33 cellular contexts compared by ENCODE assay signal in genomic region chr5:38360323-38361061, GRCh38.
"Had no signal": no experiment of that assay in that cellular context is flagged by ENCODE, and none has a peak within 500 bp of the region (broad histone marks: within the 10 kb centered on the region; RNA-seq: fewer than 3 reads in every experiment).

No MANE protein-coding gene starts in this region.

- H3K36me3 ChIP-seq: brain microvascular endothelial cell, esophagus squamous epithelium, gastroesophageal sphincter, heart right ventricle had no signal

- H3K27me3 ChIP-seq: brain microvascular endothelial cell, esophagus squamous epithelium, gastroesophageal sphincter, hepatocyte had no signal

- H3K27ac ChIP-seq: brain microvascular endothelial cell, epithelial cell of prostate, esophagus squamous epithelium, gastroesophageal sphincter, heart right ventricle, hepatocyte, VCaP had no signal

- DNase-seq: activated CD4-positive, alpha-beta memory T cell treated with anti-CD3 and anti-CD28 coated beads, Interleukin-2, amount 10 ng/mL, durations not matched to agents 7 days and 5 days; activated CD4-positive, alpha-beta T cell treated with anti-CD3 and anti-CD28 coated beads for 1 hour; activated CD4-positive, alpha-beta T cell treated with anti-CD3 and anti-CD28 coated beads for 4 hours; activated CD4-positive, alpha-beta T cell treated with anti-CD3 and anti-CD28 coated beads, Interleukin-2, amount 10 ng/mL, durations not matched to agents 7 days and 5 days; activated CD4-positive, alpha-beta T cell treated with anti-CD3 and anti-CD28 coated beads, Interleukin-2, amount 50 U/mL, for 4 hours; activated CD8-positive, alpha-beta memory T cell treated with anti-CD3 and anti-CD28 coated beads, Interleukin-2, amount 50 U/mL, for 48 hours; activated effector memory CD4-positive, alpha-beta T cell treated with Interleukin-2 at 50 U/mL for 16 hours; activated gamma-delta T cell treated with Interleukin-2 at 50 U/mL for 16 hours; activated naive CD4-positive, alpha-beta T cell treated with anti-CD3 and anti-CD28 coated beads, Interleukin-2, amount 50 U/mL, for 16 hours; activated naive CD4-positive, alpha-beta T cell treated with Interleukin-2 at 50 U/mL for 16 hours; activated T-cell treated with anti-CD3 and anti-CD28 coated beads for 4 hours; activated T-cell treated with anti-CD3 and anti-CD28 coated beads, Interleukin-2, amount 50 U/mL, for 24 hours; activated T-cell treated with anti-CD3 and anti-CD28 coated beads, Interleukin-2, amount 50 U/mL, for 72 hours; amniotic stem cell; anterior cingulate cortex; brain microvascular endothelial cell; effector CD8-positive, alpha-beta T cell; esophagus squamous epithelium; foreskin melanocyte; heart right ventricle; T-helper 2 cell had no signal

- H3K4me2 ChIP-seq: hepatocyte had no signal

- H3K4me3 ChIP-seq: esophagus squamous epithelium, gastroesophageal sphincter, heart right ventricle, hepatocyte had no signal

- H3K9me3 ChIP-seq: esophagus squamous epithelium, gastroesophageal sphincter, heart right ventricle had no signal

- H2AFZ ChIP-seq: hepatocyte had no signal

- H3K79me2 ChIP-seq: hepatocyte had no signal

- H3K4me1 ChIP-seq: esophagus squamous epithelium, gastroesophageal sphincter, heart right ventricle had no signal

- FAIRE-seq: astrocyte, bronchial epithelial cell, colon, endometrium, endothelial cell of umbilical vein, TTC549 had no signal

- ATAC-seq: activated T-cell treated with anti-CD3 and anti-CD28 coated beads, Interleukin-2, amount 50 U/mL, for 72 hours; activated T-helper 17 cell treated with anti-CD3 and anti-CD28 coated beads, Interleukin-2, amount 50 U/mL, for 72 hours; gastroesophageal sphincter; heart right ventricle; WTC11 had no signal
